In genomic region chr9:129885018-129885669, GRCh38 we compare ENCODE assay signal across 8 cellular contexts. TPM values are rescaled to one million over a fixed set of nuclear protein-coding genes. Genes with fewer than 3 reads are reported as not detected.
DNase-seq lines count a peak whose midpoint lies in the region; ATAC-seq, FAIRE-seq and TF ChIP-seq lines count a peak whose summit lies in the region.

No MANE protein-coding gene starts in this region.

- peak overlapping the region; percentile 91 for H3K4me2 ChIP-seq in MM.1S (ENCODE audit: low read depth, low read length)

- H3K4me3 ChIP-seq in MM.1S (ENCODE audit: low read length) (peak overlapping the region; percentile 65), prostate gland (peak overlapping the region; percentile 12 to 27)

- no peak for TF ChIP-seq POLR2A in prostate gland (IDR thresholded peaks at IDR 0.05)

- H3K9ac ChIP-seq in ES-I3 (ENCODE audit: low read depth, low read length) (peak overlapping the region; percentile 37), MM.1S (ENCODE audit: low read length) (peak overlapping the region; percentile 94)

- peak; percentile 4 for ATAC-seq in activated CD8-positive, alpha-beta memory T cell treated with anti-CD3 and anti-CD28 coated beads, Interleukin-2, amount 10 ng/mL, durations not matched to agents 7 days and 5 days
- ATAC-seq in GM21723 (IDR thresholded peaks at IDR 0.05; ENCODE audit: unreplicated experiment): no peak

- H3K9me3 ChIP-seq in ES-I3 (ENCODE audit: control insufficient read depth, insufficient read depth, low read length) (no peaks in the 10 kb centered on the region), MM.1S (replicated peaks; ENCODE audit: insufficient read depth, low read length) (no peaks in the 10 kb centered on the region), prostate gland (no peaks in the 10 kb centered on the region)

- intact Hi-C loops in prostate gland (cut with DNase I): loop anchor here (2.0 to 5.0 kb wide), 3 partner anchors 47 to 352 kb away; no protein-coding TSS in a partner anchor

- CTCF ChIA-PET in activated CD8-positive, alpha-beta memory T cell treated with anti-CD3 and anti-CD28 coated beads, Interleukin-2, amount 10 ng/mL, durations not matched to agents 7 days and 5 days (lab: Charles Lee): interaction anchor here (0.7 to 5.5 kb wide), 34 partner anchors 8 to 353 kb away, joined by 3 to 110 read pairs (median 4); partner anchors contain the start of genes C9orf78, GPR107 and USP20

- peaks cover 28% of the 10 kb centered on the region for H3K36me3 Mint-ChIP-seq in activated CD8-positive, alpha-beta memory T cell treated with anti-CD3 and anti-CD28 coated beads, Interleukin-2, amount 10 ng/mL, durations not matched to agents 7 days and 5 days

- H3K36me3 ChIP-seq in ES-I3 (ENCODE audit: insufficient read depth, low read length): 0 out of 2 replicates have a peak, but pooled peaks cover 2% of the 10 kb centered on the region
- no peaks in the 10 kb centered on the region for H3K36me3 ChIP-seq in MM.1S (replicated peaks; ENCODE audit: insufficient read depth, low read length)
- H3K36me3 ChIP-seq in prostate gland: peaks cover 3 to 8% of the 10 kb centered on the region in 2 donors

- H3K4me1 Mint-ChIP-seq in activated CD8-positive, alpha-beta memory T cell treated with anti-CD3 and anti-CD28 coated beads, Interleukin-2, amount 10 ng/mL, durations not matched to agents 7 days and 5 days: peaks cover 52% of the 10 kb centered on the region

- peak overlapping the region; percentile 62 for H2AFZ ChIP-seq in MM.1S (ENCODE audit: low read length)

- 32% methylated on average over 27 of the region's 27 CpGs for WGBS in prostate gland

- no peaks in the 10 kb centered on the region for H3K79me2 ChIP-seq in MM.1S (ENCODE audit: low read length)

- peaks cover 44% of the 10 kb centered on the region for H3F3A ChIP-seq in MM.1S (ENCODE audit: insufficient read depth, low read length)

- H3K27ac Mint-ChIP-seq in activated CD8-positive, alpha-beta memory T cell treated with anti-CD3 and anti-CD28 coated beads, Interleukin-2, amount 10 ng/mL, durations not matched to agents 7 days and 5 days: peak overlapping the region; percentile 98

- no peaks in the 10 kb centered on the region for H3K27me3 Mint-ChIP-seq in activated CD8-positive, alpha-beta memory T cell treated with anti-CD3 and anti-CD28 coated beads, Interleukin-2, amount 10 ng/mL, durations not matched to agents 7 days and 5 days

- H3K27ac ChIP-seq in MM.1S (ENCODE audit: low read length) (peak overlapping the region; percentile 99), prostate gland (peak overlapping the region; percentile 65 to 80)

- H3K9me3 Mint-ChIP-seq in activated CD8-positive, alpha-beta memory T cell treated with anti-CD3 and anti-CD28 coated beads, Interleukin-2, amount 10 ng/mL, durations not matched to agents 7 days and 5 days (ENCODE audit: low read depth): no peaks in the 10 kb centered on the region

- FAIRE-seq in HTR-8/SVneo (lab: Jason Lieb, UNC): no peak
- no peak for FAIRE-seq in D721Med (lab: Jason Lieb, UNC)

- H3K4me1 ChIP-seq in ES-I3 (ENCODE audit: insufficient read depth, low read length) (peaks cover 25% of the 10 kb centered on the region; the same call in 1 of the 2 replicates), MM.1S (ENCODE audit: low read length) (peaks cover 36% of the 10 kb centered on the region), prostate gland (replicated peaks) (peaks cover 19% of the 10 kb centered on the region)

- H3K4me3 Mint-ChIP-seq in activated CD8-positive, alpha-beta memory T cell treated with anti-CD3 and anti-CD28 coated beads, Interleukin-2, amount 10 ng/mL, durations not matched to agents 7 days and 5 days: peak overlapping the region; percentile 92

- no peaks in the 10 kb centered on the region for H4K20me1 ChIP-seq in MM.1S (ENCODE audit: insufficient read depth, low read length)

- TF ChIP-seq CTCF in MM.1S (IDR thresholded peaks at IDR 0.05; ENCODE audit: low read length): peak; percentile 57
- TF ChIP-seq CTCF in prostate gland (IDR thresholded peaks at IDR 0.05): peak in 3 of 4 experiments; percentile 3 to 44 (median 37)
- no peak for TF ChIP-seq CTCF in D721Med (IDR thresholded peaks at IDR 0.05; ENCODE audit: insufficient read depth, missing control alignments)

- peak; percentile 57 for DNase-seq in MM.1S
- DNase-seq in activated CD8-positive, alpha-beta memory T cell treated with anti-CD3 and anti-CD28 coated beads, Interleukin-2, amount 10 ng/mL, durations not matched to agents 7 days and 5 days: peak; percentile 75
- peak; percentile 10 for DNase-seq in fibroblast of peridontal ligament (ENCODE audit: extremely low read depth)
- no peak for DNase-seq in prostate gland (ENCODE audit: low spot score)
- no peak for DNase-seq in HTR-8/SVneo (ENCODE audit: insufficient read length, low spot score)
- DNase-seq in D721Med (ENCODE audit: insufficient read length, low spot score): no peak

- no peaks in the 10 kb centered on the region for H3K27me3 ChIP-seq in MM.1S (replicated peaks; ENCODE audit: insufficient read depth, low read length)
- H3K27me3 ChIP-seq in prostate gland (replicated peaks; ENCODE audit: insufficient read depth): no peaks in the 10 kb centered on the region

- no peaks in the 10 kb centered on the region for H3K9me2 ChIP-seq in MM.1S (replicated peaks; ENCODE audit: insufficient read depth, low read length)

RNA-seq across cellular contexts. Expression of gene USP20, which starts 49.9 kb away (rescaled TPM):
- total RNA-seq in activated CD8-positive, alpha-beta memory T cell treated with anti-CD3 and anti-CD28 coated beads, Interleukin-2, amount 10 ng/mL, durations not matched to agents 7 days and 5 days: 100 to 1,000 TPM; 114 to 155 TPM
- total RNA-seq in prostate gland: 10 to 100 TPM; 34.8 to 53.5 TPM

RNA-seq across cellular contexts. Expression of gene C9orf78, which starts 50.1 kb away (rescaled TPM):
- 10 to 100 TPM; 77.7 to 90.2 TPM for total RNA-seq in activated CD8-positive, alpha-beta memory T cell treated with anti-CD3 and anti-CD28 coated beads, Interleukin-2, amount 10 ng/mL, durations not matched to agents 7 days and 5 days
- 10 to 100 TPM; 63.7 to 76.8 TPM for total RNA-seq in prostate gland

Comparison
In these comparisons a context has a peak if more than half of its experiments do, and no peak if none do; other contexts are left out.
1. DNase-seq: peak in MM.1S (single experiment), activated CD8-positive, alpha-beta memory T cell treated with anti-CD3 and anti-CD28 coated beads, Interleukin-2, amount 10 ng/mL, durations not matched to agents 7 days and 5 days (single experiment) and fibroblast of peridontal ligament (single experiment); none in prostate gland (single experiment), HTR-8/SVneo (single experiment) and D721Med (single experiment).